ENCODE assay signal across 24 cellular contexts in the genomic region with DNA sequence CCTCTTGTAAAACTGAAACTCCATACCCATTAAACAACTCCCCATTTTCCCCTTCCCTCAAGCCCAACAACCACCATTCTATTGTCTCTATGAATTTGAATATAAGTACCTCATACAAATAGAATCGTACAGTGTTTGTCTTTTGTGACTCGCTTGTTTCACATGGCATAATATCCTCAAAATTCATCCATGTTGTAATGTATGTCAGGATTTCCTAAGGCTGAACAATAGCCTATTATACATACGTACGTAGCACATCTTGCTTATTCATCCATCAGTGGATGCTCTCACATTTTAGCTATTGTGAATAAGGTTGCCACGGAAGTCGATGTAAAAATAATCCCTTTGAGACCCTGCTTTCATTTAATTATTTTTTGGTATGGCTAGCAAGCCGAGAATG.
"Had no signal": no experiment of that assay in that cellular context is flagged by ENCODE, and none has a peak within 500 bp of the region (broad histone marks: within the 10 kb centered on the region; RNA-seq: fewer than 3 reads in every experiment).

No MANE protein-coding gene starts in this region.

- H3K27me3 ChIP-seq: SJSA1 had no signal

- H3K9me3 ChIP-seq: SK-N-SH had no signal

- H3K27ac Mint-ChIP-seq: IgD-negative memory B cell had no signal

- H3K36me3 ChIP-seq: SJSA1 had no signal

- DNase-seq: Kasumi-1, MV-4-11, NCI-H1048, NCI-H1105, NCI-H1417, NCI-H1436 treated with DMSO at 0.1 percent for 48 hours, NCI-H1694, NCI-H187 treated with DMSO at 0.1 percent for 48 hours, NCI-H2029 treated with DMSO at 0.1 percent for 48 hours, NCI-H2107, NCI-H2171 treated with DMSO at 0.1 percent for 48 hours, NCI-H345, NCI-H524, NCI-H526 treated with DMSO at 0.1 percent for 48 hours, NCI-H774, Right ventricle myocardium superior, RPMI8226, SIG-M5, SK-N-SH had no signal

- H3K27ac ChIP-seq: HL-60, KMS-11, SJSA1 had no signal

- H3K4me3 ChIP-seq: K562, SJSA1 had no signal

- H3K4me3 Mint-ChIP-seq: IgD-negative memory B cell had no signal

- H3K9me2 ChIP-seq: SK-N-SH had no signal

- H3K4me2 ChIP-seq: KMS-11, SK-N-SH had no signal

- H3K4me1 ChIP-seq: SJSA1 had no signal

- H3K9ac ChIP-seq: KMS-11, SK-N-SH had no signal
